In genomic region chr3:11300970-11301369, GRCh38 we compare ENCODE assay signal across 9 cellular contexts. TPM values are rescaled to one million over a fixed set of nuclear protein-coding genes. Genes with fewer than 3 reads are reported as not detected.
DNase-seq lines count a peak whose midpoint lies in the region; ATAC-seq and TF ChIP-seq lines count a peak whose summit lies in the region.
"Had no signal": no experiment of that assay in that cellular context is flagged by ENCODE, and none has a peak within 500 bp of the region (broad histone marks: within the 10 kb centered on the region; RNA-seq: fewer than 3 reads in every experiment).

No MANE protein-coding gene starts in this region.

- H3K36me3 Mint-ChIP-seq in activated naive CD4-positive, alpha-beta T cell treated with anti-CD3 and anti-CD28 coated beads, Interleukin-2, amount 50 U/mL, for 72 hours, result peaks cover 19 to 27% of the 10 kb centered on the region in 2 donors
- H3K36me3 Mint-ChIP-seq in T-helper 2 cell treated with Interferon-gamma antibody and Interleukin-4, amounts not matched to agents 5 μg/mL and 100 μg/mL, for 36 hours (ENCODE audit: low read depth), result peaks cover 52% of the 10 kb centered on the region

- no peaks in the 10 kb centered on the region for H3K27me3 ChIP-seq in SK-N-SH (ENCODE audit: insufficient read depth)
- H3K27me3 ChIP-seq: vagina had no signal

- TF ChIP-seq EP300 in SK-N-SH (IDR thresholded peaks at IDR 0.05; ENCODE audit: borderline replicate concordance in 1 of 2, low read depth in 1 of 2, low read length in 1 of 2), result no peak

- no peaks in the 10 kb centered on the region for H3K9me3 Mint-ChIP-seq in activated naive CD4-positive, alpha-beta T cell treated with anti-CD3 and anti-CD28 coated beads, Interleukin-2, amount 50 U/mL, for 72 hours
- no peaks in the 10 kb centered on the region for H3K9me3 Mint-ChIP-seq in T-helper 2 cell treated with Interferon-gamma antibody and Interleukin-4, amounts not matched to agents 5 μg/mL and 100 μg/mL, for 36 hours

- CTCF ChIA-PET in SK-N-SH (lab: Yijun Ruan, JAX), result interaction anchor here (1.9 kb wide), 1 partner anchor 64 kb away, joined by 7 read pairs; no protein-coding TSS in a partner anchor

- TF ChIP-seq CTCF in SK-N-SH (IDR thresholded peaks at IDR 0.05), result no peak

- no peak overlapping the region for H3K4me3 ChIP-seq in SK-N-SH (ENCODE audit: low read depth in 2 of 2, low read length in 1 of 2)
- H3K4me3 ChIP-seq: vagina had no signal

- peak; percentile 39 to 50 for ATAC-seq in activated naive CD4-positive, alpha-beta T cell treated with anti-CD3 and anti-CD28 coated beads, Interleukin-2, amount 50 U/mL, for 72 hours
- peak; percentile 80 for ATAC-seq in HG02973 (IDR thresholded peaks at IDR 0.05; ENCODE audit: unreplicated experiment)

- H3K27ac Mint-ChIP-seq in activated naive CD4-positive, alpha-beta T cell treated with anti-CD3 and anti-CD28 coated beads, Interleukin-2, amount 50 U/mL, for 72 hours, result no peak overlapping the region
- H3K27ac Mint-ChIP-seq in T-helper 2 cell treated with Interferon-gamma antibody and Interleukin-4, amounts not matched to agents 5 μg/mL and 100 μg/mL, for 36 hours, result peak overlapping the region; percentile 77

- no peak for TF ChIP-seq RAD21 in SK-N-SH (IDR thresholded peaks at IDR 0.05; ENCODE audit: low read length)

- H3K4me1 Mint-ChIP-seq in T-helper 2 cell treated with Interferon-gamma antibody and Interleukin-4, amounts not matched to agents 5 μg/mL and 100 μg/mL, for 36 hours (ENCODE audit: low read depth), result peaks cover 30% of the 10 kb centered on the region

- POLR2A ChIA-PET in SK-N-SH (lab: Yijun Ruan, JAX), result no interaction called here

- DNase-seq in activated naive CD4-positive, alpha-beta T cell treated with anti-CD3 and anti-CD28 coated beads, Interleukin-2, amount 50 U/mL, for 72 hours (ENCODE audit: low spot score in 2 of 2), result no peak
- DNase-seq in activated naive CD4-positive, alpha-beta T cell treated with Interleukin-2 at 50 U/mL for 16 hours, result no peak
- peak; percentile 17 for DNase-seq in T-helper 2 cell treated with Interferon-gamma antibody and Interleukin-4, amounts not matched to agents 5 μg/mL and 100 μg/mL, for 36 hours (ENCODE audit: low spot score)
- DNase-seq in head of caudate nucleus (no peak), AG20443 (ENCODE audit: low spot score) (no peak), NK-92 (lab: John Stamatoyannopoulos, UW; ENCODE audit: unreplicated experiment) (no peak), SK-N-SH (no peak)

- H3K4me2 ChIP-seq in SK-N-SH, result no peak overlapping the region

- H3K9me3 ChIP-seq in SK-N-SH, result no peaks in the 10 kb centered on the region
- H3K9me3 ChIP-seq: vagina had no signal

- H3K27ac ChIP-seq in SK-N-SH (ENCODE audit: low read depth in 2 of 2, low read length in 1 of 2), result no peak overlapping the region
- H3K27ac ChIP-seq: vagina had no signal

- H3K4me3 Mint-ChIP-seq in T-helper 2 cell treated with Interferon-gamma antibody and Interleukin-4, amounts not matched to agents 5 μg/mL and 100 μg/mL, for 36 hours, result peak overlapping the region; percentile 51

- H3K4me1 ChIP-seq in SK-N-SH (ENCODE audit: control insufficient read depth in 1 of 2, insufficient read depth in 2 of 2, low read depth in 1 of 2, low read length in 1 of 2), result peaks cover 0 to 8% of the 10 kb centered on the region in 2 experiments; a peak in 1 of 4 replicates
- H3K4me1 ChIP-seq: vagina had no signal

- H3K9me2 ChIP-seq in SK-N-SH, result no peaks in the 10 kb centered on the region

- H3K79me2 ChIP-seq in SK-N-SH (ENCODE audit: insufficient read depth), result peaks cover 25% of the 10 kb centered on the region

- H3K36me3 ChIP-seq in SK-N-SH (replicated peaks in 1 of 2; ENCODE audit: control insufficient read depth in 1 of 2, insufficient read depth in 2 of 2, low read length in 1 of 2), result peaks cover 44 to 48% of the 10 kb centered on the region in 2 experiments

- no peaks in the 10 kb centered on the region for H3K27me3 Mint-ChIP-seq in T-helper 2 cell treated with Interferon-gamma antibody and Interleukin-4, amounts not matched to agents 5 μg/mL and 100 μg/mL, for 36 hours (ENCODE audit: low read depth)

- intact Hi-C loops in head of caudate nucleus (cut with DNase I), result no loop called here

- no peaks in the 10 kb centered on the region for H3F3A ChIP-seq in SK-N-SH (replicated peaks; ENCODE audit: insufficient read depth)

- 99% methylated on average over 3 of the region's 3 CpGs for WGBS in SK-N-SH (ENCODE audit: low lambda C conversion rate)

- no peaks in the 10 kb centered on the region for H4K20me1 ChIP-seq in SK-N-SH (ENCODE audit: insufficient read depth)

- no peak overlapping the region for H3K9ac ChIP-seq in SK-N-SH

- H2AFZ ChIP-seq in SK-N-SH (ENCODE audit: low read depth), result no peak overlapping the region

TF ChIP-seq in SK-N-SH, 30 proteins besides CTCF, POLR2A, EP300 and RAD21:
- TF ChIP-seq ELF1 (IDR thresholded peaks at IDR 0.05) (no peak), GABPA (IDR thresholded peaks at IDR 0.05; ENCODE audit: low read depth) (no peak), REST (IDR thresholded peaks at IDR 0.05; ENCODE audit: low read depth, low read length) (no peak), SMC3 (IDR thresholded peaks at IDR 0.05; ENCODE audit: low read depth, low read length) (no peak), FOXM1 (IDR thresholded peaks at IDR 0.05; ENCODE audit: low read depth) (no peak), YY1 (IDR thresholded peaks at IDR 0.05; ENCODE audit: low read depth) (no peak), CHD2 (IDR thresholded peaks at IDR 0.05; ENCODE audit: low read length, partially characterized antibody) (no peak), TAF1 (IDR thresholded peaks at IDR 0.05; ENCODE audit: borderline replicate concordance, low read depth, low read length) (no peak), MEF2A (IDR thresholded peaks at IDR 0.05; ENCODE audit: borderline replicate concordance, low read depth) (no peak), SIN3A (IDR thresholded peaks at IDR 0.05; ENCODE audit: borderline replicate concordance, low read depth, low read length) (no peak), MXI1 (IDR thresholded peaks at IDR 0.05; ENCODE audit: low read depth, low read length) (no peak), TCF12 (IDR thresholded peaks at IDR 0.05) (no peak), RCOR1 (IDR thresholded peaks at IDR 0.05; ENCODE audit: low read length) (no peak), FOSL2 (IDR thresholded peaks at IDR 0.05; ENCODE audit: borderline replicate concordance, low read depth) (no peak)
- TF ChIP-seq, protein P1, sequence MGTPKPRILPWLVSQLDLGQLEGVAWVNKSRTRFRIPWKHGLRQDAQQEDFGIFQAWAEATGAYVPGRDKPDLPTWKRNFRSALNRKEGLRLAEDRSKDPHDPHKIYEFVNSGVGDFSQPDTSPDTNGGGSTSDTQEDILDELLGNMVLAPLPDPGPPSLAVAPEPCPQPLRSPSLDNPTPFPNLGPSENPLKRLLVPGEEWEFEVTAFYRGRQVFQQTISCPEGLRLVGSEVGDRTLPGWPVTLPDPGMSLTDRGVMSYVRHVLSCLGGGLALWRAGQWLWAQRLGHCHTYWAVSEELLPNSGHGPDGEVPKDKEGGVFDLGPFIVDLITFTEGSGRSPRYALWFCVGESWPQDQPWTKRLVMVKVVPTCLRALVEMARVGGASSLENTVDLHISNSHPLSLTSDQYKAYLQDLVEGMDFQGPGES (IDR thresholded peaks at IDR 0.05; ENCODE audit: low read depth, low read length), result no peak
- TF ChIP-seq, protein P2, sequence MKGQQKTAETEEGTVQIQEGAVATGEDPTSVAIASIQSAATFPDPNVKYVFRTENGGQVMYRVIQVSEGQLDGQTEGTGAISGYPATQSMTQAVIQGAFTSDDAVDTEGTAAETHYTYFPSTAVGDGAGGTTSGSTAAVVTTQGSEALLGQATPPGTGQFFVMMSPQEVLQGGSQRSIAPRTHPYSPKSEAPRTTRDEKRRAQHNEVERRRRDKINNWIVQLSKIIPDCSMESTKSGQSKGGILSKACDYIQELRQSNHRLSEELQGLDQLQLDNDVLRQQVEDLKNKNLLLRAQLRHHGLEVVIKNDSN (IDR thresholded peaks at IDR 0.05; ENCODE audit: borderline replicate concordance, low read depth), result no peak

RNA-seq across cellular contexts. Expression of gene ATG7, which starts 28.8 kb away (rescaled TPM):
- total RNA-seq in activated naive CD4-positive, alpha-beta T cell treated with anti-CD3 and anti-CD28 coated beads, Interleukin-2, amount 50 U/mL, for 72 hours, result 10 to 100 TPM; 23.5 to 36.6 TPM
- 29.5 and 44.5 TPM in 2 replicates for polyA plus RNA-seq in SK-N-SH (2012; rRNA removed)
- polyA plus RNA-seq in SK-N-SH (2012; cell fraction: cytosol; rRNA removed), result 30.6 and 32.5 TPM in 2 replicates
- polyA plus RNA-seq in SK-N-SH (2012; cell fraction: nucleus; rRNA removed), result 56.7 and 62.5 TPM in 2 replicates
